In the genomic region with DNA sequence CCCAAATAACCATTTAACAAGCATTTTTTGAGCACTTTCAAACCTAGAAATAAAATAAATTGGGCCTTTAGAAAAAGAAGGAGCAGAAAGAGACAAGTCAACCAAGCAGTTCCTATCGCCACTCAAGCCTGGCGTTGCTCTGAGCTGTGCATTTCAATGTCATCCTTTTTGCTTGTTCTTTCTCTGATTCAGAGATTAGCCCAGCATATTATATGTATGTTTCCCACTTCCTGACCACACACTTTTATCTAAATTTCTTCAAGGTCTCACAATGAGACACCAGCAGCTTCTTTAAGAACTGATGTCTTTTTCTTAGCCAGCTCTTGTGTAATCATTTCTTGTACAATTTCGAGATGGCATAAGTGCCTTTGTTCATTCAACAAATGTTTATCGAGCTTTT, we compare ENCODE assay signal across 18 cellular contexts.
DNase-seq lines count a peak whose midpoint lies in the region; ATAC-seq, FAIRE-seq and TF ChIP-seq lines count a peak whose summit lies in the region.
"Had no signal": no experiment of that assay in that cellular context is flagged by ENCODE, and none has a peak within 500 bp of the region (broad histone marks: within the 10 kb centered on the region; RNA-seq: fewer than 3 reads in every experiment).

No MANE protein-coding gene starts in this region.

- no peaks in the 10 kb centered on the region for H3K27me3 Mint-ChIP-seq in activated naive CD4-positive, alpha-beta T cell treated with anti-CD3 and anti-CD28 coated beads for 36 hours (ENCODE audit: low read depth)
- peaks cover 6% of the 10 kb centered on the region for H3K27me3 Mint-ChIP-seq in stimulated activated naive CD8-positive, alpha-beta T cell treated with anti-CD3 and anti-CD28 coated beads, Interleukin-15, amount 100 ng/mL, for 72 hours

- H3K36me3 Mint-ChIP-seq in activated naive CD4-positive, alpha-beta T cell treated with anti-CD3 and anti-CD28 coated beads for 36 hours (ENCODE audit: low read depth), result no peaks in the 10 kb centered on the region
- peaks cover 0 to 11% of the 10 kb centered on the region in 2 donors for H3K36me3 Mint-ChIP-seq in activated naive CD4-positive, alpha-beta T cell treated with anti-CD3 and anti-CD28 coated beads, Interleukin-2, amount 50 U/mL, for 72 hours
- H3K36me3 Mint-ChIP-seq: stimulated activated memory B cell treated with anti-CD40 and anti-IgM and Interleukin-4, amounts not matched to agents 10 μg/mL and 1 μg/mL and 100 μg/mL, for 72 hours had no signal

- peak overlapping the region; percentile 14 for H3K27ac Mint-ChIP-seq in activated naive CD4-positive, alpha-beta T cell treated with anti-CD3 and anti-CD28 coated beads for 36 hours
- no peak overlapping the region for H3K27ac Mint-ChIP-seq in activated naive CD4-positive, alpha-beta T cell treated with anti-CD3 and anti-CD28 coated beads, Interleukin-2, amount 50 U/mL, for 72 hours
- H3K27ac Mint-ChIP-seq in stimulated activated naive CD8-positive, alpha-beta T cell treated with anti-CD3 and anti-CD28 coated beads, Interleukin-15, amount 100 ng/mL, for 72 hours, result no peak overlapping the region
- H3K27ac Mint-ChIP-seq: stimulated activated memory B cell treated with anti-CD40 and anti-IgM and Interleukin-4, amounts not matched to agents 10 μg/mL and 1 μg/mL and 100 μg/mL, for 72 hours had no signal

- no peaks in the 10 kb centered on the region for H3K4me1 ChIP-seq in sigmoid colon
- H3K4me1 ChIP-seq: ascending aorta, colonic mucosa had no signal

- 75 to 89% methylated on average over 4 of the region's 4 CpGs for WGBS in sigmoid colon, 2 donors

- DNase-seq in activated naive CD4-positive, alpha-beta T cell treated with anti-CD3 and anti-CD28 coated beads for 36 hours, result peak; percentile 56
- no peak for DNase-seq in activated naive CD4-positive, alpha-beta T cell (lab: John Stamatoyannopoulos, UW)
- peak; percentile 67 for DNase-seq in OCI-M1 (lab: John Stamatoyannopoulos, UW)
- peak in 1 of 2 donors; percentile 17 for DNase-seq in activated naive CD4-positive, alpha-beta T cell treated with anti-CD3 and anti-CD28 coated beads, Interleukin-2, amount 50 U/mL, for 72 hours (ENCODE audit: low spot score in 2 of 2)
- DNase-seq in stimulated activated naive CD8-positive, alpha-beta T cell treated with anti-CD3 and anti-CD28 coated beads, Interleukin-15, amount 100 ng/mL, for 72 hours, result peak in 1 of 2 donors; percentile 16
- no peak for DNase-seq in GM12892 (ENCODE audit: insufficient read length)
- DNase-seq in sigmoid colon, result no peak
- DNase-seq in islet precursor cell, result no peak
- DNase-seq: colonic mucosa, DMS153, erythroblast, NCI-H2029 treated with DMSO at 0.1 percent for 48 hours, NCI-H69, nucleus accumbens, right lobe of liver had no signal

- H3K4me3 Mint-ChIP-seq in activated naive CD4-positive, alpha-beta T cell treated with anti-CD3 and anti-CD28 coated beads for 36 hours, result no peak overlapping the region
- H3K4me3 Mint-ChIP-seq in stimulated activated naive CD8-positive, alpha-beta T cell treated with anti-CD3 and anti-CD28 coated beads, Interleukin-15, amount 100 ng/mL, for 72 hours, result peak overlapping the region; percentile 17 to 56
- H3K4me3 Mint-ChIP-seq: stimulated activated memory B cell treated with anti-CD40 and anti-IgM and Interleukin-4, amounts not matched to agents 10 μg/mL and 1 μg/mL and 100 μg/mL, for 72 hours had no signal

- H3K9me3 Mint-ChIP-seq in activated naive CD4-positive, alpha-beta T cell treated with anti-CD3 and anti-CD28 coated beads for 36 hours, result no peaks in the 10 kb centered on the region
- peaks cover 0 to 8% of the 10 kb centered on the region in 2 donors for H3K9me3 Mint-ChIP-seq in activated naive CD4-positive, alpha-beta T cell treated with anti-CD3 and anti-CD28 coated beads, Interleukin-2, amount 50 U/mL, for 72 hours
- peaks cover 0 to 9% of the 10 kb centered on the region in 2 donors for H3K9me3 Mint-ChIP-seq in stimulated activated naive CD8-positive, alpha-beta T cell treated with anti-CD3 and anti-CD28 coated beads, Interleukin-15, amount 100 ng/mL, for 72 hours

- intact Hi-C loops in activated naive CD4-positive, alpha-beta T cell treated with anti-CD3 and anti-CD28 coated beads for 36 hours (cut with micrococcal nuclease), result loop anchor here (1.0 to 2.0 kb wide), 3 partner anchors 35 to 205 kb away; no protein-coding TSS in a partner anchor
- intact Hi-C loops in sigmoid colon (cut with DNase I), result no loop called here

- no peaks in the 10 kb centered on the region for H3K9me3 ChIP-seq in sigmoid colon
- H3K9me3 ChIP-seq: ascending aorta, colonic mucosa, right lobe of liver had no signal

- no peaks in the 10 kb centered on the region for H3K36me3 ChIP-seq in sigmoid colon
- H3K36me3 ChIP-seq: ascending aorta, colonic mucosa, right lobe of liver had no signal

- no peak overlapping the region for H3K4me3 ChIP-seq in sigmoid colon
- H3K4me3 ChIP-seq: ascending aorta, colonic mucosa, right lobe of liver had no signal

- no peak for TF ChIP-seq CTCF in sigmoid colon (IDR thresholded peaks at IDR 0.05)

- CTCF ChIA-PET in activated naive CD4-positive, alpha-beta T cell treated with anti-CD3 and anti-CD28 coated beads for 36 hours (lab: Charles Lee), result interaction anchor here (0.6 to 0.8 kb wide), 2 partner anchors 34 to 35 kb away, joined by 3 read pairs; no protein-coding TSS in a partner anchor

- FAIRE-seq in GM12892 (lab: Jason Lieb, UNC), result no peak
- FAIRE-seq: keratinocyte had no signal

- ATAC-seq in activated naive CD4-positive, alpha-beta T cell treated with anti-CD3 and anti-CD28 coated beads, Interleukin-2, amount 50 U/mL, for 72 hours, result peak; percentile 98 to 100
- ATAC-seq in stimulated activated naive CD8-positive, alpha-beta T cell treated with anti-CD3 and anti-CD28 coated beads, Interleukin-15, amount 100 ng/mL, for 72 hours, result peak; percentile 99
- ATAC-seq: right lobe of liver; stimulated activated memory B cell treated with anti-CD40 and anti-IgM and Interleukin-4, amounts not matched to agents 10 μg/mL and 1 μg/mL and 100 μg/mL, for 72 hours had no signal

- TF ChIP-seq POLR2A in GM12892 (IDR thresholded peaks at IDR 0.05; ENCODE audit: low read depth, low read length) (no peak), sigmoid colon (IDR thresholded peaks at IDR 0.05) (no peak)

- TF ChIP-seq EP300 in sigmoid colon (IDR thresholded peaks at IDR 0.05), result no peak

- H3K27ac ChIP-seq in sigmoid colon, result no peak overlapping the region
- H3K27ac ChIP-seq: ascending aorta, colonic mucosa, right lobe of liver had no signal

- peaks cover 15% of the 10 kb centered on the region for H3K4me1 Mint-ChIP-seq in activated naive CD4-positive, alpha-beta T cell treated with anti-CD3 and anti-CD28 coated beads for 36 hours (ENCODE audit: low read depth)
- peaks cover 14% of the 10 kb centered on the region for H3K4me1 Mint-ChIP-seq in stimulated activated naive CD8-positive, alpha-beta T cell treated with anti-CD3 and anti-CD28 coated beads, Interleukin-15, amount 100 ng/mL, for 72 hours
- H3K4me1 Mint-ChIP-seq: stimulated activated memory B cell treated with anti-CD40 and anti-IgM and Interleukin-4, amounts not matched to agents 10 μg/mL and 1 μg/mL and 100 μg/mL, for 72 hours had no signal

- H3K27me3 ChIP-seq in sigmoid colon, result no peaks in the 10 kb centered on the region
- H3K27me3 ChIP-seq: ascending aorta, colonic mucosa, right lobe of liver had no signal

Comparison
In these comparisons a context has a peak if more than half of its experiments do, and no peak if none do; other contexts are left out.
1. DNase-seq: peak in activated naive CD4-positive, alpha-beta T cell treated with anti-CD3 and anti-CD28 coated beads for 36 hours (single experiment) and OCI-M1 (single experiment); none in activated naive CD4-positive, alpha-beta T cell (0 of 4), GM12892 (single experiment), sigmoid colon (single experiment) and islet precursor cell (single experiment).